In the genomic region with DNA sequence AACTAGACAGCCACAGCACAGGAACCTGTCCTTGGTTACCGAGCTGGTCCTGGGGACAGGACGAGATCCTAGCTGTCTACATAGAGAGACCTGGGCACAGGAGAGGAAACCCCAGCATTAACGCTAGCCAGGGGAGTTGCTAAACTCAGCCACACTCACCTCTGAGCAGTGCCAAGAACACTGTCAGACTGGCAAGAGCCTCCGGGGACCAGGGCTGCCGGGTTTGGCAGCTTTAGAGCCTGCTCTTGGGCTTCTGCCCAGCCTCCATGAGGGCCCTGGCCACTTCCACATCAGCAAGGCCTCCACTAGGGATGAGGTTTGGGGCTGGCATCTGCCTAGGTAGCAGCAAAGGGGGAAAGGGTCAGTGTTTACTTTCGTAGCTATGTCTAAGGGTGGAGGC, we compare ENCODE assay signal across 8 cellular contexts. TPM values are rescaled to one million over a fixed set of nuclear protein-coding genes. Genes with fewer than 3 reads are reported as not detected.
A peak's percentile ranks its signal among the peaks of the same experiment; 100 is the strongest.
DNase-seq lines count a peak whose midpoint lies in the region; ATAC-seq and TF ChIP-seq lines count a peak whose summit lies in the region.

No MANE protein-coding gene starts in this region.

- in situ Hi-C loops in astrocyte of the cerebellum (cut with HindIII; ENCODE audit: low sequenced_read_pairs) = no loop called here

- peaks cover 25% of the 10 kb centered on the region for H3K36me3 Mint-ChIP-seq in activated CD4-positive, alpha-beta T cell treated with anti-CD3 and anti-CD28 coated beads, Interleukin-2, amount 10 ng/mL, durations not matched to agents 24 days and 14 days (ENCODE audit: low read depth)

- H3K4me1 ChIP-seq in left lung (peaks cover 72 to 95% of the 10 kb centered on the region in 2 donors), testis (peaks cover 68% of the 10 kb centered on the region)

- peaks cover 58% of the 10 kb centered on the region for H3K4me1 Mint-ChIP-seq in activated CD4-positive, alpha-beta T cell treated with anti-CD3 and anti-CD28 coated beads, Interleukin-2, amount 10 ng/mL, durations not matched to agents 24 days and 14 days

- WGBS in testis, 2 donors = 31 to 39% methylated on average over 3 to 6 of the region's 6 CpGs

- peak overlapping the region; percentile 92 for H3K27ac Mint-ChIP-seq in activated CD4-positive, alpha-beta T cell treated with anti-CD3 and anti-CD28 coated beads, Interleukin-2, amount 10 ng/mL, durations not matched to agents 24 days and 14 days

- TF ChIP-seq CTCF in astrocyte of the cerebellum (IDR thresholded peaks at IDR 0.05; ENCODE audit: low read depth, low read length, missing control alignments) (no peak), left lung (IDR thresholded peaks at IDR 0.05) (no peak), testis (IDR thresholded peaks at IDR 0.05) (no peak)

- H3K4me3 ChIP-seq in astrocyte of the cerebellum (ENCODE audit: low read depth, low read length) (peak overlapping the region; percentile 47), left lung (peak overlapping the region in 1 of 2 donors; percentile 41), testis (no peak overlapping the region)

- no peaks in the 10 kb centered on the region for H3K27me3 ChIP-seq in left lung
- no peaks in the 10 kb centered on the region for H3K27me3 ChIP-seq in testis

- peaks cover 0 to 37% of the 10 kb centered on the region in 2 donors for H3K36me3 ChIP-seq in left lung
- no peaks in the 10 kb centered on the region for H3K36me3 ChIP-seq in testis (ENCODE audit: low read depth, missing control alignments)

- no peak for TF ChIP-seq POLR2A in testis (IDR thresholded peaks at IDR 0.05)

- H3K9me3 ChIP-seq in left lung (no peaks in the 10 kb centered on the region), testis (no peaks in the 10 kb centered on the region)

- peak overlapping the region; percentile 86 for H3K4me3 Mint-ChIP-seq in activated CD4-positive, alpha-beta T cell treated with anti-CD3 and anti-CD28 coated beads, Interleukin-2, amount 10 ng/mL, durations not matched to agents 24 days and 14 days

- H3K27ac ChIP-seq in left lung (peak overlapping the region; percentile 98), testis (peak overlapping the region; percentile 87 to 90)

- DNase-seq in activated CD4-positive, alpha-beta T cell treated with anti-CD3 and anti-CD28 coated beads, Interleukin-2, amount 10 ng/mL, durations not matched to agents 24 days and 14 days = peak; percentile 67
- DNase-seq in activated CD4-positive, alpha-beta T cell treated with anti-CD3 and anti-CD28 coated beads for 48 hours = no peak
- DNase-seq in astrocyte of the cerebellum (ENCODE audit: low read depth) (peak; percentile 49), left lung (peak in 1 of 2 donors; percentile 69), testis (no peak), NCI-H1436 treated with DMSO at 0.1 percent for 48 hours (lab: John Stamatoyannopoulos, UW) (no peak), NCI-H2107 treated with DMSO at 0.1 percent for 48 hours (lab: John Stamatoyannopoulos, UW; ENCODE audit: unreplicated experiment) (no peak)
- no peak for DNase-seq in activated CD4-positive, CD25-positive, alpha-beta regulatory T cell (lab: John Stamatoyannopoulos, UW)

- intact Hi-C loops in activated CD4-positive, alpha-beta T cell treated with anti-CD3 and anti-CD28 coated beads, Interleukin-2, amount 10 ng/mL, durations not matched to agents 24 days and 14 days (cut with micrococcal nuclease) = loop anchor here (1.0 to 10.0 kb wide), 5 partner anchors 15 to 1099 kb away; partner anchors contain the start of genes AAMP, ARPC2, CNOT9 and DNPEP
- intact Hi-C loops in left lung (cut with DNase I) (no loop called here), testis (cut with DNase I; ENCODE audit: low total_unique reads) (no loop called here)

- H3K27me3 Mint-ChIP-seq in activated CD4-positive, alpha-beta T cell treated with anti-CD3 and anti-CD28 coated beads, Interleukin-2, amount 10 ng/mL, durations not matched to agents 24 days and 14 days = no peaks in the 10 kb centered on the region

- no peaks in the 10 kb centered on the region for H3K9me3 Mint-ChIP-seq in activated CD4-positive, alpha-beta T cell treated with anti-CD3 and anti-CD28 coated beads, Interleukin-2, amount 10 ng/mL, durations not matched to agents 24 days and 14 days

- ATAC-seq in left lung = peak; percentile 19

RNA-seq across cellular contexts. Expression of gene TMBIM1, which starts 6.7 kb away (rescaled TPM):
- 62.6 and 63.1 TPM in 2 replicates for total RNA-seq in activated CD4-positive, alpha-beta T cell treated with anti-CD3 and anti-CD28 coated beads, Interleukin-2, amount 10 ng/mL, durations not matched to agents 24 days and 14 days
- total RNA-seq in left lung = 100 to 1,000 TPM; 281 to 308 TPM
- 10 to 100 TPM; 59.9 to 81.0 TPM for total RNA-seq in testis
- 77.6 TPM for polyA plus RNA-seq in testis (ENCODE audit: insufficient read depth, low read depth, low replicate concordance)

RNA-seq across cellular contexts. Expression of gene PNKD, which starts 15.3 kb away (rescaled TPM):
- total RNA-seq in activated CD4-positive, alpha-beta T cell treated with anti-CD3 and anti-CD28 coated beads, Interleukin-2, amount 10 ng/mL, durations not matched to agents 24 days and 14 days = 15.0 and 21.5 TPM in 2 replicates
- total RNA-seq in left lung = 10 to 100 TPM; 93.4 to 96.8 TPM
- 10 to 100 TPM; 79.3 to 84.2 TPM for total RNA-seq in testis
- 90.7 TPM for polyA plus RNA-seq in testis (ENCODE audit: insufficient read depth, low read depth, low replicate concordance)

RNA-seq across cellular contexts. Expression of gene AAMP, which starts 15.7 kb away (rescaled TPM):
- total RNA-seq in activated CD4-positive, alpha-beta T cell treated with anti-CD3 and anti-CD28 coated beads, Interleukin-2, amount 10 ng/mL, durations not matched to agents 24 days and 14 days = 85.3 and 89.0 TPM in 2 replicates
- 10 to 100 TPM; 55.2 to 57.2 TPM for total RNA-seq in left lung
- total RNA-seq in testis = 100 to 1,000 TPM; 154 to 177 TPM
- 112 TPM for polyA plus RNA-seq in testis (ENCODE audit: insufficient read depth, low read depth, low replicate concordance)

RNA-seq across cellular contexts. Expression of gene GPBAR1, which starts 24.8 kb away (rescaled TPM):
- total RNA-seq in activated CD4-positive, alpha-beta T cell treated with anti-CD3 and anti-CD28 coated beads, Interleukin-2, amount 10 ng/mL, durations not matched to agents 24 days and 14 days = 0.40 and 0.68 TPM in 2 replicates
- total RNA-seq in left lung (1 to 10 TPM; 1.7 to 4.3 TPM), testis (1 to 10 TPM; 1.5 to 1.8 TPM)
- 3.4 TPM for polyA plus RNA-seq in testis (ENCODE audit: insufficient read depth, low read depth, low replicate concordance)

Comparison
In these comparisons a context has a peak if more than half of its experiments do, and no peak if none do; other contexts are left out.
1. DNase-seq: peak in activated CD4-positive, alpha-beta T cell treated with anti-CD3 and anti-CD28 coated beads, Interleukin-2, amount 10 ng/mL, durations not matched to agents 24 days and 14 days (single experiment) and astrocyte of the cerebellum (single experiment); none in activated CD4-positive, alpha-beta T cell treated with anti-CD3 and anti-CD28 coated beads for 48 hours (single experiment), testis (single experiment), NCI-H1436 treated with DMSO at 0.1 percent for 48 hours (single experiment), activated CD4-positive, CD25-positive, alpha-beta regulatory T cell (0 of 4) and NCI-H2107 treated with DMSO at 0.1 percent for 48 hours (single experiment).